8 cellular contexts compared by ENCODE assay signal in genomic region chr10:38094158-38094922, GRCh38. TPM values are rescaled to one million over a fixed set of nuclear protein-coding genes. Genes with fewer than 3 reads are reported as not detected.
DNase-seq lines count a peak whose midpoint lies in the region; ATAC-seq, FAIRE-seq and TF ChIP-seq lines count a peak whose summit lies in the region.

TSS of gene ZNF37A (plus strand) at chr10:38094337. CDS start at chr10:38096618, 2,281 bp downstream.

- ATAC-seq in GM19372 (IDR thresholded peaks at IDR 0.05; ENCODE audit: low read depth, unreplicated experiment) (peak; percentile 94), HG03558 (IDR thresholded peaks at IDR 0.05; ENCODE audit: extremely low read depth, unreplicated experiment) (peak; percentile 86), HepG2 (peak; percentile 98)

- peaks cover 13% of the 10 kb centered on the region for H3K79me2 ChIP-seq in HepG2 (ENCODE audit: insufficient read depth, low read length)

- intact Hi-C loops in HepG2 (cut with micrococcal nuclease; ENCODE audit: unreplicated experiment) = loop anchor here (1.0 to 10.0 kb wide), 2 partner anchors 80 to 118 kb away; partner anchors contain the start of genes ZNF25 and ZNF33A

- DNase-seq in C1 segment of cervical spinal cord (lab: John Stamatoyannopoulos, UW) = peak; percentile 69 to 98 (median 92)
- peak; percentile 85 for DNase-seq in NCI-H748 treated with DMSO at 0.1 percent for 48 hours (lab: John Stamatoyannopoulos, UW)
- peak; percentile 60 to 88 for DNase-seq in activated CD4-positive, alpha-beta T cell treated with anti-CD3 and anti-CD28 coated beads, Interleukin-2, amount 50 U/mL, for 24 hours (ENCODE audit: low read depth in 1 of 2, low spot score in 1 of 2)
- peak; percentile 98 for DNase-seq in dermis blood vessel endothelial cell
- DNase-seq in HepG2 (ENCODE audit: low spot score) = peak; percentile 94
- peak; percentile 87 for DNase-seq in stimulated activated CD4-positive, alpha-beta T cell treated with anti-CD3 and anti-CD28 coated beads, Interleukin-4, amount 100 ng/mL, for 1 hour

- POLR2A ChIA-PET in HepG2 (lab: Yijun Ruan, JAX) = interaction anchor here (0.9 kb wide), 1 partner anchor 84 kb away, joined by 3 read pairs; the partner anchor contains the start of gene ZNF33A

- peak within 1 kb of the TSS; percentile 88 for H3K4me2 ChIP-seq in HepG2 (ENCODE audit: low read depth, low read length)

- H2AFZ ChIP-seq in HepG2 (ENCODE audit: low read length) = peak within 1 kb of the TSS; percentile 60

- BruUV-seq in HepG2 (replicated peaks; lab: Mats Ljungman, UMichigan) = TSS peak; percentile 40

- no peaks in the 10 kb centered on the region for H4K20me1 ChIP-seq in HepG2 (ENCODE audit: insufficient read depth, low read length)

- peak within 1 kb of the TSS; percentile 77 to 92 (median 80) for H3K4me3 ChIP-seq in HepG2 (replicated peaks in 1 of 3; ENCODE audit: insufficient read depth in 1 of 3, low read depth in 2 of 3, low read length in 3 of 3)

- TF ChIP-seq POLR2A in HepG2 (IDR thresholded peaks at IDR 0.05; ENCODE audit: insufficient read depth in 1 of 2, low read depth in 2 of 2, low read length in 2 of 2) = peak; percentile 62 to 64

- peak within 1 kb of the TSS; percentile 86 for H3K9ac ChIP-seq in HepG2 (ENCODE audit: insufficient read depth, low read depth, low read length)

- TF ChIP-seq EP300 in HepG2 (IDR thresholded peaks at IDR 0.05; ENCODE audit: low read depth in 2 of 2, low read length in 2 of 2) (no peak), HepG2 (CRISPR knock-in tag; IDR thresholded peaks at IDR 0.05; ENCODE audit: borderline replicate concordance) (no peak)

- peaks cover 43% of the 10 kb centered on the region for H3K4me1 ChIP-seq in HepG2 (ENCODE audit: insufficient read depth, low read length)

- peaks cover 0 to 15% of the 10 kb centered on the region in 2 experiments; a peak in 2 of 5 replicates for H3K36me3 ChIP-seq in HepG2 (replicated peaks in 1 of 2; ENCODE audit: control insufficient read depth in 1 of 2, insufficient read depth in 2 of 2, low read length in 2 of 2)

- WGBS in HepG2 (ENCODE audit: low lambda C conversion rate) = 0% methylated on average over 31 of the region's 59 CpGs

- no peaks in the 10 kb centered on the region; a peak in 1 of 5 replicates for H3K27me3 ChIP-seq in HepG2 (ENCODE audit: control insufficient read depth in 1 of 2, insufficient read depth in 2 of 2, low read length in 2 of 2)

- H3K9me3 ChIP-seq in HepG2 (ENCODE audit: low read length) = no peaks in the 10 kb centered on the region

- in situ Hi-C loops in HepG2 (cut with HindIII; ENCODE audit: extremely low pct_ligation_motif_present, low pct_unique_long_range_greater_than_20kb) = no loop called here

- TF ChIP-seq CTCF in HepG2 (CRISPR knock-in tag; IDR thresholded peaks at IDR 0.05) = peak; percentile 11; the same call in 1 of the 2 replicates

- CTCF ChIA-PET in HepG2 (lab: Yijun Ruan, JAX; ENCODE audit: low intra/inter-chr PET ratio, low total read pairs) = no interaction called here

- H3K27ac ChIP-seq in HepG2 (ENCODE audit: extremely low read length, insufficient read depth, low read length) = peak within 1 kb of the TSS; percentile 75

- 0 out of 2 replicates have a peak, but pooled peaks have one; percentile 24 for TF ChIP-seq RAD21 in HepG2 (CRISPR knock-in tag; IDR thresholded peaks at IDR 0.05)

- FAIRE-seq in HepG2 (lab: Jason Lieb, UNC) = peak; percentile 65

TF ChIP-seq in HepG2, 621 proteins besides CTCF, POLR2A, EP300 and RAD21 (continues in another document):
- TF ChIP-seq ZBTB3 (CRISPR knock-in tag; IDR thresholded peaks at IDR 0.05; ENCODE audit: borderline replicate concordance, low read depth) (no peak), YY1 (IDR thresholded peaks at IDR 0.05; ENCODE audit: insufficient read depth, insufficient replicate concordance, low read depth, low read length) (peak; percentile 65), IKZF4 (CRISPR knock-in tag; IDR thresholded peaks at IDR 0.05; ENCODE audit: borderline replicate concordance, low read depth, not compliant biosample characterization) (no peak), KLF11 (CRISPR knock-in tag; IDR thresholded peaks at IDR 0.05) (peak; percentile 30; the same call in 1 of the 2 replicates), ZNF329 (CRISPR knock-in tag; IDR thresholded peaks at IDR 0.05; ENCODE audit: low read depth) (no peak), ARID4A (CRISPR knock-in tag; IDR thresholded peaks at IDR 0.05; ENCODE audit: borderline replicate concordance) (peak; percentile 79), TFDP2 (CRISPR knock-in tag; IDR thresholded peaks at IDR 0.05) (no peak), MTERF4 (CRISPR knock-in tag; IDR thresholded peaks at IDR 0.05) (no peak), ZNF460 (CRISPR knock-in tag; IDR thresholded peaks at IDR 0.05; ENCODE audit: borderline replicate concordance) (no peak), MED1 (CRISPR knock-in tag; IDR thresholded peaks at IDR 0.05) (peak; percentile 49), ZNF547 (CRISPR knock-in tag; IDR thresholded peaks at IDR 0.05) (peak; percentile 76), ZFY (CRISPR knock-in tag; IDR thresholded peaks at IDR 0.05) (peak; percentile 96)

RNA-seq across cellular contexts. Expression of gene ZNF37A, which starts in this region (rescaled TPM):
- 9.4 and 10.9 TPM in 2 replicates for total RNA-seq in dermis blood vessel endothelial cell
- 12.6 and 17.0 TPM in 2 replicates for total RNA-seq in HepG2 (2016; rRNA removed; fragmentation: Illumina TruSeq; extraction: Trizol)
- 2.4 and 3.9 TPM in 2 replicates for total RNA-seq in HepG2 (2016; cell fraction: cytosol; rRNA removed; fragmentation: Illumina TruSeq; extraction: Trizol; ENCODE audit: low read depth)
- total RNA-seq in HepG2 (2016; cell fraction: insoluble cytoplasmic fraction; rRNA removed; fragmentation: Illumina TruSeq; extraction: Trizol) = 12.3 and 16.5 TPM in 2 replicates
- total RNA-seq in HepG2 (2016; cell fraction: membrane; rRNA removed; fragmentation: Illumina TruSeq; extraction: Trizol) = 7.0 and 7.8 TPM in 2 replicates
- total RNA-seq in HepG2 (2016; cell fraction: nucleus; rRNA removed; fragmentation: Illumina TruSeq; extraction: Trizol) = 17.2 and 20.4 TPM in 2 replicates
- 7.2 and 8.0 TPM in 2 replicates for polyA plus RNA-seq in HepG2 (2011; rRNA removed)
- 3.2 and 4.5 TPM in 2 replicates for polyA plus RNA-seq in HepG2 (2011; cell fraction: cytosol; rRNA removed)
- 9.9 and 14.1 TPM in 2 replicates for polyA plus RNA-seq in HepG2 (2011; cell fraction: nucleus; rRNA removed)
- polyA plus RNA-seq in HepG2 (2012) = 7.6 and 9.0 TPM in 2 replicates
- 1.5 and 2.1 TPM in 2 replicates for polyA plus RNA-seq in HepG2 (2016; cell fraction: cytosol; fragmentation: Illumina TruSeq; extraction: Trizol; ENCODE audit: low read depth)
- 9.4 and 9.5 TPM in 2 replicates for polyA plus RNA-seq in HepG2 (2016; cell fraction: insoluble cytoplasmic fraction; fragmentation: Illumina TruSeq; extraction: Trizol; ENCODE audit: low read depth)
- 2.3 and 2.6 TPM in 2 replicates for polyA plus RNA-seq in HepG2 (2016; cell fraction: membrane; fragmentation: Illumina TruSeq; extraction: Trizol; ENCODE audit: low read depth)
- 24.6 and 27.6 TPM in 2 replicates for polyA plus RNA-seq in HepG2 (2016; cell fraction: nucleus; fragmentation: Illumina TruSeq; extraction: Trizol; ENCODE audit: insufficient read depth, low read depth)
- 23.5 and 24.4 TPM in 2 replicates for polyA minus RNA-seq in HepG2 (2011; rRNA and poly(A)+ RNA removed; ENCODE audit: low replicate concordance)
- 9.4 and 9.7 TPM in 2 replicates for polyA minus RNA-seq in HepG2 (2011; cell fraction: cytosol; rRNA and poly(A)+ RNA removed)
- polyA minus RNA-seq in HepG2 (2011; cell fraction: nucleus; rRNA and poly(A)+ RNA removed) = 35.7 and 48.7 TPM in 2 replicates

Comparison
In these comparisons a context has a peak if more than half of its experiments do, and no peak if none do; other contexts are left out.
1. Peak in every context shown above with its lines: DNase-seq, ATAC-seq, H3K4me3 ChIP-seq and H3K27ac ChIP-seq.